ENCODE assay signal across 18 cellular contexts in the genomic region with DNA sequence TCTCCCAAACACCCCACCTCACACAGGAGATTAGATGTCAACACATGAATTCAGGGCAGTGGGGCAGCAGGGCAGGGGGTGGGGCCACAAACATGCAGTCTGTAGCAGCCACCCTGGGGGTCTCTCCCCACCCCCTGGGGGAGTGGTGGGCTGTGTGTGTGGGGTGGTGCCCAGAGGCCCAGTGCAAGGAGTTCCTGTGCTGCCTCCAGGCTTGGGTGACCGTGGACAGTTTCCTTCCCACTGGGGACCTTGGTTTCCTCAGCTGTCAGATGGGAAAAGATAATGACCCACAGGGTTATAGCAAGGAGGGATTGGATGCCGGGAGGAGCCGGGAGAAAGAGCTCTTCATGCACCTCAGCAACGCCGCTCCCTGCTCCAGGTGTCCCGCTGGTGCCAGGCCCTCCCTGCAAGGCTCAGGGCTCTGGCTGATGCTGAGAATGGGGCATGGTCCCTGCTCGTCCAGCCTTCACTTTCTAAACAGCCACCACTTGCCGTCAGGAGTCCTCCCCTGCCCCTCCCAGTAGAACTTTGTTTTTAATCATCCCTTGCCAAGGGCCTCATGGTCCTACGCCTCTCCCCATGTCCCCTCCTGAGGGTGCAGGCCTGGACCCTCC. TPM values are rescaled to one million over a fixed set of nuclear protein-coding genes. Genes with fewer than 3 reads are reported as not detected.
DNase-seq lines count a peak whose midpoint lies in the region; ATAC-seq and TF ChIP-seq lines count a peak whose summit lies in the region.
"Had no signal": no experiment of that assay in that cellular context is flagged by ENCODE, and none has a peak within 500 bp of the region (broad histone marks: within the 10 kb centered on the region; RNA-seq: fewer than 3 reads in every experiment).

No MANE protein-coding gene starts in this region.

- 71 to 78% (median 76%) methylated on average over 9 of the region's 9 CpGs for WGBS in stomach, 5 donors

- H3K4me1 Mint-ChIP-seq in GM23338 (peaks cover 29% of the 10 kb centered on the region), mesothelial cell of epicardium (peaks cover 30% of the 10 kb centered on the region), WTC11 (peaks cover 29% of the 10 kb centered on the region)

- POLR2A ChIA-PET in WTC11 (lab: Charles Lee) = interaction anchor here (1.5 kb wide), 1 partner anchor 12 kb away, joined by 4 read pairs; no protein-coding TSS in a partner anchor

- no peak for TF ChIP-seq POLR2A in stomach (IDR thresholded peaks at IDR 0.05)

- H2AFZ ChIP-seq in GM23338 = peak overlapping the region; percentile 80; the same call in 1 of the 2 replicates

- H3F3A ChIP-seq in GM23338 (replicated peaks; ENCODE audit: low read depth) = no peaks in the 10 kb centered on the region

- no peaks in the 10 kb centered on the region; the same call in 1 of the 2 replicates for H3K27me3 ChIP-seq in GM23338 (ENCODE audit: insufficient read depth)
- H3K27me3 ChIP-seq in stomach = peaks cover 0 to 51% (median 36%) of the 10 kb centered on the region in 3 donors

- no peaks in the 10 kb centered on the region for H3K79me2 ChIP-seq in GM23338 (replicated peaks; ENCODE audit: insufficient read depth)

- H3K36me3 Mint-ChIP-seq in GM23338 (ENCODE audit: low read depth) = no peaks in the 10 kb centered on the region; the same call in 2 of the 3 replicates
- H3K36me3 Mint-ChIP-seq in mesothelial cell of epicardium = no peaks in the 10 kb centered on the region
- H3K36me3 Mint-ChIP-seq in WTC11 = no peaks in the 10 kb centered on the region
- H3K36me3 Mint-ChIP-seq: naive thymus-derived CD4-positive, alpha-beta T cell had no signal

- H3K4me2 ChIP-seq in GM23338 = peak overlapping the region; percentile 89; the same call in 1 of the 2 replicates

- H4K20me1 ChIP-seq in GM23338 (replicated peaks; ENCODE audit: insufficient read depth) = no peaks in the 10 kb centered on the region

- ATAC-seq in GM23338 (no peak), WTC11 (no peak)
- ATAC-seq: naive thymus-derived CD4-positive, alpha-beta T cell had no signal

- H3K4me1 ChIP-seq in GM23338 (ENCODE audit: insufficient read depth) (peaks cover 37% of the 10 kb centered on the region), stomach (peaks cover 30 to 47% (median 38%) of the 10 kb centered on the region in 4 donors)

- H3K27ac Mint-ChIP-seq in GM23338 (no peak overlapping the region), mesothelial cell of epicardium (peak overlapping the region; percentile 56), WTC11 (no peak overlapping the region)
- H3K27ac Mint-ChIP-seq: CD4-positive, alpha-beta T cell; progenitor cell of endocrine pancreas had no signal

- intact Hi-C loops in stomach (cut with DNase I; ENCODE audit: low total_unique reads) = no loop called here

- no peak for TF ChIP-seq CTCF in GM23338 (conservative IDR thresholded peaks at IDR 0.05; ENCODE audit: low read depth in 2 of 2)
- TF ChIP-seq CTCF in mesothelial cell of epicardium (IDR thresholded peaks at IDR 0.05; ENCODE audit: unreplicated experiment) = no peak
- no peak for TF ChIP-seq CTCF in stomach (IDR thresholded peaks at IDR 0.05)
- TF ChIP-seq CTCF in WTC11 (IDR thresholded peaks at IDR 0.05) = no peak

- no peak overlapping the region for H3K4me3 Mint-ChIP-seq in GM23338
- H3K4me3 Mint-ChIP-seq in mesothelial cell of epicardium = no peak overlapping the region
- H3K4me3 Mint-ChIP-seq in WTC11 = no peak overlapping the region
- H3K4me3 Mint-ChIP-seq: CD4-positive, alpha-beta T cell; naive thymus-derived CD4-positive, alpha-beta T cell had no signal

- H3K9me2 ChIP-seq in GM23338 (ENCODE audit: insufficient read depth) = no peaks in the 10 kb centered on the region

- DNase-seq in GM23338 (ENCODE audit: low spot score) (no peak), mesothelial cell of epicardium (ENCODE audit: low spot score in 2 of 2, unreplicated experiment in 2 of 2) (no peak), stomach (no peak), NCI-H1436 (lab: John Stamatoyannopoulos, UW) (no peak), WTC11 (ENCODE audit: low spot score) (no peak), SW 1271 (lab: John Stamatoyannopoulos, UW) (no peak), T-helper 1 cell (no peak)
- DNase-seq: activated CD4-positive, alpha-beta T cell treated with anti-CD3 and anti-CD28 coated beads, Interleukin-2, amount 50 U/mL, for 1 hour; activated gamma-delta T cell treated with Interleukin-2 at 50 U/mL for 16 hours; CD4-positive, alpha-beta T cell; foreskin melanocyte; naive thymus-derived CD4-positive, alpha-beta T cell; NCI-H1694 treated with DMSO at 0.1 percent for 48 hours had no signal

- H3K27me3 Mint-ChIP-seq in GM23338 (ENCODE audit: insufficient read depth, low read depth, poor library complexity) (peaks cover 23% of the 10 kb centered on the region), mesothelial cell of epicardium (ENCODE audit: low read depth) (peaks cover 8% of the 10 kb centered on the region), WTC11 (ENCODE audit: low read depth) (peaks cover 5% of the 10 kb centered on the region)

- no peaks in the 10 kb centered on the region for H3K9me3 ChIP-seq in stomach

- H3K9me3 Mint-ChIP-seq in GM23338 (peaks cover 3% of the 10 kb centered on the region; the same call in 2 of the 3 replicates), mesothelial cell of epicardium (no peaks in the 10 kb centered on the region), WTC11 (peaks cover 12% of the 10 kb centered on the region)
- H3K9me3 Mint-ChIP-seq: CD4-positive, alpha-beta T cell; naive thymus-derived CD4-positive, alpha-beta T cell had no signal

- no peak for TF ChIP-seq EP300 in stomach (IDR thresholded peaks at IDR 0.05)

- H3K27ac ChIP-seq in GM23338 (ENCODE audit: low read depth) (no peak overlapping the region), cingulate gyrus (ENCODE audit: low read depth, low read length) (peak overlapping the region; percentile 69), stomach (peak overlapping the region; percentile 22 to 94 (median 90))

- H3K36me3 ChIP-seq in GM23338 (ENCODE audit: insufficient read depth) = no peaks in the 10 kb centered on the region
- no peaks in the 10 kb centered on the region for H3K36me3 ChIP-seq in stomach

- H3K4me3 ChIP-seq in GM23338 (no peak overlapping the region), stomach (no peak overlapping the region)

- CTCF ChIA-PET in WTC11 (lab: Charles Lee) = interaction anchor here (0.6 to 6.6 kb wide), 5 partner anchors 21 to 73 kb away, joined by 3 to 50 read pairs (median 3); no protein-coding TSS in a partner anchor

TF ChIP-seq in GM23338, 12 proteins besides CTCF, POLR2A, EP300 and RAD21 (continues in another document):
- TF ChIP-seq EZH2phosphoT487 (IDR thresholded peaks at IDR 0.05; ENCODE audit: unreplicated experiment) (no peak), JUNB (IDR thresholded peaks at IDR 0.05; ENCODE audit: unreplicated experiment) (no peak), CREB1 (CRISPR knock-in tag; IDR thresholded peaks at IDR 0.05; ENCODE audit: low read depth) (no peak), EZH2 (IDR thresholded peaks at IDR 0.05; ENCODE audit: low read depth, unreplicated experiment) (no peak), ZNF331 (CRISPR knock-in tag; IDR thresholded peaks at IDR 0.05; ENCODE audit: low read depth) (no peak), NANOG (IDR thresholded peaks at IDR 0.05; ENCODE audit: borderline replicate concordance) (no peak), ZNF114 (CRISPR knock-in tag; IDR thresholded peaks at IDR 0.05) (no peak), POLR2AphosphoS5 (IDR thresholded peaks at IDR 0.05; ENCODE audit: low read depth) (no peak)

TF ChIP-seq in WTC11, 78 proteins besides CTCF, POLR2A, EP300 and RAD21 (continues in another document):
- no peak for TF ChIP-seq RORB (CRISPR knock-in tag; IDR thresholded peaks at IDR 0.05)
- TF ChIP-seq, protein P1, sequence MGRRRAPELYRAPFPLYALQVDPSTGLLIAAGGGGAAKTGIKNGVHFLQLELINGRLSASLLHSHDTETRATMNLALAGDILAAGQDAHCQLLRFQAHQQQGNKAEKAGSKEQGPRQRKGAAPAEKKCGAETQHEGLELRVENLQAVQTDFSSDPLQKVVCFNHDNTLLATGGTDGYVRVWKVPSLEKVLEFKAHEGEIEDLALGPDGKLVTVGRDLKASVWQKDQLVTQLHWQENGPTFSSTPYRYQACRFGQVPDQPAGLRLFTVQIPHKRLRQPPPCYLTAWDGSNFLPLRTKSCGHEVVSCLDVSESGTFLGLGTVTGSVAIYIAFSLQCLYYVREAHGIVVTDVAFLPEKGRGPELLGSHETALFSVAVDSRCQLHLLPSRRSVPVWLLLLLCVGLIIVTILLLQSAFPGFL (CRISPR knock-in tag; IDR thresholded peaks at IDR 0.05; ENCODE audit: borderline replicate concordance) = no peak
- TF ChIP-seq TEAD1 (CRISPR knock-in tag; IDR thresholded peaks at IDR 0.05) = no peak
- no peak for TF ChIP-seq MXD4 (CRISPR knock-in tag; IDR thresholded peaks at IDR 0.05; ENCODE audit: borderline replicate concordance)
- no peak for TF ChIP-seq PRRX2 (CRISPR knock-in tag; IDR thresholded peaks at IDR 0.05)
- TF ChIP-seq SP1 (CRISPR knock-in tag; conservative IDR thresholded peaks at IDR 0.05) = no peak
- no peak for TF ChIP-seq NR2C2 (CRISPR knock-in tag; IDR thresholded peaks at IDR 0.05)
- TF ChIP-seq JAZF1 (CRISPR knock-in tag; IDR thresholded peaks at IDR 0.05) = no peak
- no peak for TF ChIP-seq JUN (CRISPR knock-in tag; IDR thresholded peaks at IDR 0.05)
- no peak for TF ChIP-seq GABPB1 (CRISPR knock-in tag; IDR thresholded peaks at IDR 0.05)

RNA-seq across cellular contexts. Expression of gene MRGPRF, which starts 2.0 kb away (rescaled TPM):
- 9.0 and 10.8 TPM in 2 replicates for total RNA-seq in GM23338 (2014; rRNA removed; shearing (Covaris generic))
- polyA plus RNA-seq in GM23338 (2016; fragmentation: Nextera tagmentation; extraction: Ambion mirVana) (2.7 and 3.3 TPM in 2 replicates), stomach (10 to 100 TPM in 1 of 3 donors, 1 to 10 TPM in 2; 6.7 to 23.4 (median 7.8) TPM)
- total RNA-seq in mesothelial cell of epicardium (2.3 to 4.0 TPM (median 3.4 TPM) in 3 replicates), stomach (100 to 1,000 TPM in 1 of 5 donors, 10 to 100 TPM in 4; 16.2 to 123 (median 83.9) TPM), WTC11 (2021) (3.8 to 6.5 TPM (median 5.5 TPM) in 3 replicates)
- total RNA-seq: CD4-positive, alpha-beta T cell; HepG2; naive thymus-derived CD4-positive, alpha-beta T cell had no signal
- polyA plus RNA-seq: HepG2; naive thymus-derived CD4-positive, alpha-beta T cell had no signal

RNA-seq across cellular contexts. Expression of gene TPCN2, which starts 33.7 kb away (rescaled TPM):
- 14.7 and 15.1 TPM in 2 replicates for total RNA-seq in GM23338 (2014; rRNA removed; shearing (Covaris generic))
- 5.8 and 6.5 TPM in 2 replicates for polyA plus RNA-seq in GM23338 (2016; fragmentation: Nextera tagmentation; extraction: Ambion mirVana)
- total RNA-seq in mesothelial cell of epicardium = 20.5 to 23.7 TPM (median 22.1 TPM) in 3 replicates
- 10 to 100 TPM in 4 of 5 donors, 1 to 10 TPM in 1; 6.4 to 66.1 (median 33.0) TPM for total RNA-seq in stomach
- polyA plus RNA-seq in stomach = 10 to 100 TPM; 16.4 to 29.8 (median 19.7) TPM
- total RNA-seq in WTC11 (2021) = 20.2 to 24.6 TPM (median 22.0 TPM) in 3 replicates

RNA-seq across cellular contexts. Expression of gene MRGPRD, which starts 34.3 kb away (rescaled TPM):
- not detected in 2 replicates for total RNA-seq in GM23338 (2014; rRNA removed; shearing (Covaris generic))
- polyA plus RNA-seq in GM23338 (2016; fragmentation: Nextera tagmentation; extraction: Ambion mirVana) (not detected in 2 replicates), stomach (not detected)
- total RNA-seq in mesothelial cell of epicardium (not detected in 3 replicates), stomach (under 1 TPM in 1 of 5 donors, not detected in 4; 0.92 TPM), WTC11 (2021) (not detected in 3 replicates)
- total RNA-seq: CD4-positive, alpha-beta T cell; HepG2; lower leg skin; naive thymus-derived CD4-positive, alpha-beta T cell; progenitor cell of endocrine pancreas; ureter had no signal
- polyA plus RNA-seq: HepG2 had no signal
